ENCODE assay signal across 23 cellular contexts in genomic region chr2:159155791-159156190, GRCh38.
DNase-seq lines count a peak whose midpoint lies in the region; ATAC-seq and TF ChIP-seq lines count a peak whose summit lies in the region.
"Had no signal": no experiment of that assay in that cellular context is flagged by ENCODE, and none has a peak within 500 bp of the region (broad histone marks: within the 10 kb centered on the region; RNA-seq: fewer than 3 reads in every experiment).

No MANE protein-coding gene starts in this region.

- BruUV-seq in MCF 10A (replicated peaks; lab: Mats Ljungman, UMichigan) (no TSS peak), mammary epithelial cell (replicated peaks; lab: Mats Ljungman, UMichigan) (no TSS peak)

- H3K4me1 ChIP-seq in breast epithelium (peaks cover 0 to 5% of the 10 kb centered on the region in 2 donors), mammary epithelial cell (ENCODE audit: insufficient read depth, low read length) (peaks cover 55% of the 10 kb centered on the region), right lobe of liver (peaks cover 0 to 27% (median 14%) of the 10 kb centered on the region in 4 donors), transverse colon (peaks cover 14 to 62% (median 52%) of the 10 kb centered on the region in 4 donors)

- H2AFZ ChIP-seq in mammary epithelial cell (ENCODE audit: low read depth, low read length) = no peak overlapping the region
- H2AFZ ChIP-seq: GM23248, parathyroid adenoma had no signal

- no peak overlapping the region for H3K9ac ChIP-seq in mammary epithelial cell (ENCODE audit: insufficient read depth, low read length)
- H3K9ac ChIP-seq: GM23248, parathyroid adenoma, SK-N-SH had no signal

- peak overlapping the region; percentile 62 for H3K4me2 ChIP-seq in mammary epithelial cell (ENCODE audit: insufficient read depth, low read depth, low read length)
- H3K4me2 ChIP-seq: SK-N-SH had no signal

- intact Hi-C loops in breast epithelium (cut with DNase I; ENCODE audit: low total_unique reads) = no loop called here
- intact Hi-C loops in MCF 10A (cut with micrococcal nuclease) = no loop called here
- intact Hi-C loops in mammary epithelial cell (cut with micrococcal nuclease) = loop anchor here (2.0 to 5.0 kb wide), 3 partner anchors 23 to 263 kb away; no protein-coding TSS in a partner anchor
- intact Hi-C loops in right lobe of liver (cut with DNase I) = no loop called here
- intact Hi-C loops in transverse colon (cut with DNase I; ENCODE audit: low total_unique reads) = loop anchor here (5.0 kb wide), 1 partner anchor 1922 kb away; no protein-coding TSS in a partner anchor
- intact Hi-C loops in activated T-helper 1 cell treated with anti-CD3 and anti-CD28 coated beads, Interleukin-12 subunit alpha, Interleukin-12 subunit beta, Interleukin-2, Interleukin-4 antibody, amounts not matched to agents 30 ng/mL and 10 ng/mL and 1 ng/mL, durations not matched to agents 14 hours and 24 hours and 36 hours (cut with micrococcal nuclease) = no loop called here

- H3K27me3 Mint-ChIP-seq in MCF 10A (ENCODE audit: insufficient read depth, unreplicated experiment) = no peaks in the 10 kb centered on the region
- H3K27me3 Mint-ChIP-seq in activated T-helper 1 cell treated with anti-CD3 and anti-CD28 coated beads, Interleukin-12 subunit alpha, Interleukin-12 subunit beta, Interleukin-2, Interleukin-4 antibody, amounts not matched to agents 30 ng/mL and 10 ng/mL and 1 ng/mL, durations not matched to agents 14 hours and 24 hours and 36 hours (ENCODE audit: insufficient read depth) = no peaks in the 10 kb centered on the region
- H3K27me3 Mint-ChIP-seq: stimulated activated naive CD8-positive, alpha-beta T cell treated with anti-CD3 and anti-CD28 coated beads, Interleukin-15, Interleukin-2, amounts not matched to agents 100 ng/mL and 50 ng/mL, for 24 hours had no signal

- ATAC-seq in right lobe of liver (peak; percentile 54 to 71 (median 59)), HG02610 (IDR thresholded peaks at IDR 0.05; ENCODE audit: unreplicated experiment) (no peak), HG03108 (IDR thresholded peaks at IDR 0.05; ENCODE audit: unreplicated experiment) (no peak)
- ATAC-seq: Panc1 had no signal

- CTCF ChIA-PET in MCF 10A (lab: Yijun Ruan, JAX) = interaction anchor here (0.6 to 1.5 kb wide), 5 partner anchors 14 to 650 kb away, joined by 3 to 4 read pairs (median 3); no protein-coding TSS in a partner anchor
- CTCF ChIA-PET in mammary epithelial cell (lab: Charles Lee; ENCODE audit: low non-redundant PET) = no interaction called here

- no peak for DNase-seq in breast epithelium (ENCODE audit: low spot score in 2 of 2)
- no peak for DNase-seq in MCF 10A (ENCODE audit: unreplicated experiment)
- no peak for DNase-seq in mammary epithelial cell
- no peak for DNase-seq in right lobe of liver
- no peak for DNase-seq in transverse colon
- no peak for DNase-seq in activated T-helper 1 cell treated with anti-CD3 and anti-CD28 coated beads, Interleukin-12 subunit alpha, Interleukin-12 subunit beta, Interleukin-2, Interleukin-4 antibody, amounts not matched to agents 30 ng/mL and 10 ng/mL and 1 ng/mL, durations not matched to agents 14 hours and 24 hours and 36 hours (ENCODE audit: low spot score)
- DNase-seq: 8988T; activated CD4-positive, CD25-positive, alpha-beta regulatory T cell treated with anti-CD3 and anti-CD28 coated beads, Interleukin-2, amount 50 U/mL, for 72 hours; activated naive CD8-positive, alpha-beta T cell treated with anti-CD3 and anti-CD28 coated beads, Interleukin-2, amount 10 ng/mL, durations not matched to agents 7 days and 5 days; brain microvascular endothelial cell; GM23248; naive B cell; NCI-H1436; NCI-H2227 treated with DMSO at 0.1 percent for 48 hours; SK-N-SH; stimulated activated CD4-positive, alpha-beta T cell treated with anti-CD3 and anti-CD28 coated beads, Interleukin-2, amount 100 ng/mL, for 48 hours; T1000 had no signal

- H3K27me3 ChIP-seq in breast epithelium (no peaks in the 10 kb centered on the region), mammary epithelial cell (ENCODE audit: insufficient read depth, low read length) (no peaks in the 10 kb centered on the region), right lobe of liver (no peaks in the 10 kb centered on the region), transverse colon (no peaks in the 10 kb centered on the region)
- H3K27me3 ChIP-seq: brain microvascular endothelial cell had no signal

- no peaks in the 10 kb centered on the region for H4K20me1 ChIP-seq in mammary epithelial cell (ENCODE audit: insufficient read depth, low read length)

- no peaks in the 10 kb centered on the region for H3K9me3 ChIP-seq in breast epithelium
- H3K9me3 ChIP-seq in mammary epithelial cell (replicated peaks; ENCODE audit: insufficient read depth, low read length) = no peaks in the 10 kb centered on the region
- H3K9me3 ChIP-seq in right lobe of liver = no peaks in the 10 kb centered on the region
- H3K9me3 ChIP-seq in transverse colon = no peaks in the 10 kb centered on the region
- H3K9me3 ChIP-seq: SK-N-SH had no signal

- no peaks in the 10 kb centered on the region for H3K36me3 ChIP-seq in breast epithelium
- peaks cover 9% of the 10 kb centered on the region for H3K36me3 ChIP-seq in mammary epithelial cell (ENCODE audit: insufficient read depth, low read length)
- H3K36me3 ChIP-seq in right lobe of liver = no peaks in the 10 kb centered on the region
- no peaks in the 10 kb centered on the region for H3K36me3 ChIP-seq in transverse colon

- TF ChIP-seq EP300 in transverse colon (IDR thresholded peaks at IDR 0.05; ENCODE audit: low read depth) = no peak

- dilution Hi-C loops in mammary epithelial cell (cut with HindIII; ENCODE audit: low sequenced_read_pairs) = no loop called here

- POLR2A ChIA-PET in MCF 10A (lab: Yijun Ruan, JAX) = interaction anchor here (0.6 to 1.5 kb wide), 6 partner anchors 8 to 130 kb away, joined by 3 to 7 read pairs (median 4); no protein-coding TSS in a partner anchor

- no peak overlapping the region for H3K4me3 Mint-ChIP-seq in MCF 10A (ENCODE audit: unreplicated experiment)
- H3K4me3 Mint-ChIP-seq in activated T-helper 1 cell treated with anti-CD3 and anti-CD28 coated beads, Interleukin-12 subunit alpha, Interleukin-12 subunit beta, Interleukin-2, Interleukin-4 antibody, amounts not matched to agents 30 ng/mL and 10 ng/mL and 1 ng/mL, durations not matched to agents 14 hours and 24 hours and 36 hours = no peak overlapping the region
- H3K4me3 Mint-ChIP-seq: activated naive CD8-positive, alpha-beta T cell treated with anti-CD3 and anti-CD28 coated beads, Interleukin-2, amount 10 ng/mL, durations not matched to agents 7 days and 5 days; dendritic cell treated with granulocyte-macrophage colony-stimulating factor and Interleukin-4, amounts not matched to agents 40 ng/mL and 50 ng/mL, for 4 days; naive B cell; stimulated activated naive CD8-positive, alpha-beta T cell treated with anti-CD3 and anti-CD28 coated beads, Interleukin-15, Interleukin-2, amounts not matched to agents 100 ng/mL and 50 ng/mL, for 24 hours had no signal

- WGBS in mammary epithelial cell (ENCODE audit: low coverage, missing lambda C conversion rate) = 100% methylated on average over 1 of the region's 1 CpG
- WGBS in right lobe of liver (ENCODE audit: insufficient coverage, low coverage, low lambda C conversion rate, missing lambda C conversion rate) = 53% methylated on average over 1 of the region's 1 CpG
- WGBS in transverse colon (ENCODE audit: low coverage in 1 of 2), 2 donors = 55 to 81% methylated on average over 1 of the region's 1 CpG

- H3K9me3 Mint-ChIP-seq in MCF 10A (ENCODE audit: unreplicated experiment) = no peaks in the 10 kb centered on the region
- no peaks in the 10 kb centered on the region for H3K9me3 Mint-ChIP-seq in activated T-helper 1 cell treated with anti-CD3 and anti-CD28 coated beads, Interleukin-12 subunit alpha, Interleukin-12 subunit beta, Interleukin-2, Interleukin-4 antibody, amounts not matched to agents 30 ng/mL and 10 ng/mL and 1 ng/mL, durations not matched to agents 14 hours and 24 hours and 36 hours
- H3K9me3 Mint-ChIP-seq: activated naive CD8-positive, alpha-beta T cell treated with anti-CD3 and anti-CD28 coated beads, Interleukin-2, amount 10 ng/mL, durations not matched to agents 7 days and 5 days; dendritic cell treated with granulocyte-macrophage colony-stimulating factor and Interleukin-4, amounts not matched to agents 40 ng/mL and 50 ng/mL, for 4 days; naive B cell; stimulated activated naive CD8-positive, alpha-beta T cell treated with anti-CD3 and anti-CD28 coated beads, Interleukin-15, Interleukin-2, amounts not matched to agents 100 ng/mL and 50 ng/mL, for 24 hours had no signal

- no peak overlapping the region for H3K4me3 ChIP-seq in breast epithelium
- H3K4me3 ChIP-seq in mammary epithelial cell (replicated peaks in 1 of 3; ENCODE audit: insufficient read depth in 1 of 3, low read depth in 2 of 3, low read length in 3 of 3) = peak overlapping the region in 1 of 3 experiments; percentile 2
- peak overlapping the region in 1 of 3 donors; percentile 7 for H3K4me3 ChIP-seq in right lobe of liver
- H3K4me3 ChIP-seq in transverse colon = peak overlapping the region in 1 of 4 donors; percentile 31
- H3K4me3 ChIP-seq: GM23248 had no signal

- TF ChIP-seq POLR2A in breast epithelium (IDR thresholded peaks at IDR 0.05) (no peak), right lobe of liver (IDR thresholded peaks at IDR 0.05) (no peak), transverse colon (IDR thresholded peaks at IDR 0.05) (peak; percentile 10)

- H3K27ac ChIP-seq in breast epithelium = peak overlapping the region; percentile 35 to 65
- peak overlapping the region; percentile 38 for H3K27ac ChIP-seq in mammary epithelial cell (ENCODE audit: insufficient read depth, low read depth, low read length)
- peak overlapping the region in 1 of 3 donors; percentile 12 for H3K27ac ChIP-seq in right lobe of liver
- H3K27ac ChIP-seq in transverse colon = peak overlapping the region; percentile 72 to 86 (median 84)
- H3K27ac ChIP-seq: brain microvascular endothelial cell, GM23248, parathyroid adenoma had no signal

- H3K36me3 Mint-ChIP-seq in MCF 10A (ENCODE audit: insufficient read depth, unreplicated experiment) = peaks cover 21% of the 10 kb centered on the region
- no peaks in the 10 kb centered on the region for H3K36me3 Mint-ChIP-seq in activated T-helper 1 cell treated with anti-CD3 and anti-CD28 coated beads, Interleukin-12 subunit alpha, Interleukin-12 subunit beta, Interleukin-2, Interleukin-4 antibody, amounts not matched to agents 30 ng/mL and 10 ng/mL and 1 ng/mL, durations not matched to agents 14 hours and 24 hours and 36 hours (ENCODE audit: low read depth)
- H3K36me3 Mint-ChIP-seq: activated naive CD8-positive, alpha-beta T cell treated with anti-CD3 and anti-CD28 coated beads, Interleukin-2, amount 10 ng/mL, durations not matched to agents 7 days and 5 days; naive B cell had no signal

- peaks cover 30% of the 10 kb centered on the region for H3K4me1 Mint-ChIP-seq in MCF 10A (ENCODE audit: insufficient read depth, unreplicated experiment)
- peaks cover 23% of the 10 kb centered on the region for H3K4me1 Mint-ChIP-seq in activated T-helper 1 cell treated with anti-CD3 and anti-CD28 coated beads, Interleukin-12 subunit alpha, Interleukin-12 subunit beta, Interleukin-2, Interleukin-4 antibody, amounts not matched to agents 30 ng/mL and 10 ng/mL and 1 ng/mL, durations not matched to agents 14 hours and 24 hours and 36 hours (ENCODE audit: low read depth)

- no peak overlapping the region for H3K27ac Mint-ChIP-seq in MCF 10A (ENCODE audit: low read depth, unreplicated experiment)
- no peak overlapping the region for H3K27ac Mint-ChIP-seq in activated T-helper 1 cell treated with anti-CD3 and anti-CD28 coated beads, Interleukin-12 subunit alpha, Interleukin-12 subunit beta, Interleukin-2, Interleukin-4 antibody, amounts not matched to agents 30 ng/mL and 10 ng/mL and 1 ng/mL, durations not matched to agents 14 hours and 24 hours and 36 hours
- H3K27ac Mint-ChIP-seq: activated naive CD8-positive, alpha-beta T cell treated with anti-CD3 and anti-CD28 coated beads, Interleukin-2, amount 10 ng/mL, durations not matched to agents 7 days and 5 days; dendritic cell treated with granulocyte-macrophage colony-stimulating factor and Interleukin-4, amounts not matched to agents 40 ng/mL and 50 ng/mL, for 4 days; stimulated activated naive CD8-positive, alpha-beta T cell treated with anti-CD3 and anti-CD28 coated beads, Interleukin-15, Interleukin-2, amounts not matched to agents 100 ng/mL and 50 ng/mL, for 24 hours had no signal

- in situ Hi-C loops in mammary epithelial cell (cut with MboI; ENCODE audit: low sequenced_read_pairs in 2 of 2) = no loop called here
- in situ Hi-C loops in transverse colon (cut with MboI; ENCODE audit: low pct_ligation_motif_present in 1 of 4, low pct_unique_long_range_greater_than_20kb in 1 of 4, low sequenced_read_pairs in 3 of 4) = no loop called here

- H3K79me2 ChIP-seq in mammary epithelial cell (ENCODE audit: insufficient read depth, low read length) = peaks cover 31% of the 10 kb centered on the region
- H3K79me2 ChIP-seq: parathyroid adenoma had no signal

- TF ChIP-seq CTCF in breast epithelium (IDR thresholded peaks at IDR 0.05) (no peak), MCF 10A (IDR thresholded peaks at IDR 0.05; ENCODE audit: unreplicated experiment) (no peak), mammary epithelial cell (conservative IDR thresholded peaks at IDR 0.05 in 1 of 2, IDR thresholded peaks at IDR 0.05 in 1 of 2; ENCODE audit: extremely low read depth in 1 of 2, insufficient read depth in 1 of 2, low read depth in 1 of 2, low read length in 2 of 2) (no peak), right lobe of liver (IDR thresholded peaks at IDR 0.05) (no peak), transverse colon (IDR thresholded peaks at IDR 0.05) (no peak)

Comparison
In these comparisons a context has a peak if more than half of its experiments do, and no peak if none do; other contexts are left out.
1. intact Hi-C loops: an anchor here in mammary epithelial cell (2.0 to 5.0 kb wide) and transverse colon (5.0 kb wide); none called in breast epithelium, MCF 10A, right lobe of liver and activated T-helper 1 cell treated with anti-CD3 and anti-CD28 coated beads, Interleukin-12 subunit alpha, Interleukin-12 subunit beta, Interleukin-2, Interleukin-4 antibody, amounts not matched to agents 30 ng/mL and 10 ng/mL and 1 ng/mL, durations not matched to agents 14 hours and 24 hours and 36 hours.
2. ATAC-seq: peak in right lobe of liver (4 of 4); none in HG02610 (single experiment) and HG03108 (single experiment).